Comparison of ENCODE assay signal across 14 cellular contexts in genomic region chr15:58504674-58505234, GRCh38.
DNase-seq lines count a peak whose midpoint lies in the region; ATAC-seq and TF ChIP-seq lines count a peak whose summit lies in the region.
"Had no signal": no experiment of that assay in that cellular context is flagged by ENCODE, and none has a peak within 500 bp of the region (broad histone marks: within the 10 kb centered on the region; RNA-seq: fewer than 3 reads in every experiment).

No MANE protein-coding gene starts in this region.

- H3K4me1 Mint-ChIP-seq in stimulated activated naive CD8-positive, alpha-beta T cell treated with anti-CD3 and anti-CD28 coated beads, Interleukin-15, Interleukin-2, amounts not matched to agents 100 ng/mL and 50 ng/mL, for 24 hours (ENCODE audit: low read depth), result peaks cover 20% of the 10 kb centered on the region
- H3K4me1 Mint-ChIP-seq in stimulated activated naive CD8-positive, alpha-beta T cell treated with anti-CD3 and anti-CD28 coated beads, Interleukin-15, amount 100 ng/mL, for 72 hours, result peaks cover 27% of the 10 kb centered on the region
- H3K4me1 Mint-ChIP-seq in T-helper 17 cell, result peaks cover 21% of the 10 kb centered on the region

- H3K9me3 Mint-ChIP-seq in stimulated activated naive CD8-positive, alpha-beta T cell treated with anti-CD3 and anti-CD28 coated beads, Interleukin-15, Interleukin-2, amounts not matched to agents 100 ng/mL and 50 ng/mL, for 24 hours, result no peaks in the 10 kb centered on the region
- no peaks in the 10 kb centered on the region for H3K9me3 Mint-ChIP-seq in stimulated activated naive CD8-positive, alpha-beta T cell treated with anti-CD3 and anti-CD28 coated beads, Interleukin-15, amount 100 ng/mL, for 72 hours

- H3K4me3 Mint-ChIP-seq in stimulated activated naive CD8-positive, alpha-beta T cell treated with anti-CD3 and anti-CD28 coated beads, Interleukin-15, Interleukin-2, amounts not matched to agents 100 ng/mL and 50 ng/mL, for 24 hours, result no peak overlapping the region
- H3K4me3 Mint-ChIP-seq in stimulated activated naive CD8-positive, alpha-beta T cell treated with anti-CD3 and anti-CD28 coated beads, Interleukin-15, amount 100 ng/mL, for 72 hours, result no peak overlapping the region
- no peak overlapping the region for H3K4me3 Mint-ChIP-seq in T-helper 17 cell

- no peaks in the 10 kb centered on the region for H3K36me3 Mint-ChIP-seq in stimulated activated naive CD8-positive, alpha-beta T cell treated with anti-CD3 and anti-CD28 coated beads, Interleukin-15, Interleukin-2, amounts not matched to agents 100 ng/mL and 50 ng/mL, for 24 hours (ENCODE audit: low read depth)
- peaks cover 3% of the 10 kb centered on the region for H3K36me3 Mint-ChIP-seq in T-helper 17 cell (ENCODE audit: low read depth)

- CTCF ChIA-PET in HEK293T (lab: Yijun Ruan, JAX), result no interaction called here

- no peak for ATAC-seq in stimulated activated naive CD8-positive, alpha-beta T cell treated with anti-CD3 and anti-CD28 coated beads, Interleukin-15, amount 100 ng/mL, for 72 hours
- ATAC-seq in T-helper 17 cell (no peak), HG03457 (IDR thresholded peaks at IDR 0.05; ENCODE audit: unreplicated experiment) (no peak)

- H3K27me3 Mint-ChIP-seq in stimulated activated naive CD8-positive, alpha-beta T cell treated with anti-CD3 and anti-CD28 coated beads, Interleukin-15, Interleukin-2, amounts not matched to agents 100 ng/mL and 50 ng/mL, for 24 hours, result no peaks in the 10 kb centered on the region
- no peaks in the 10 kb centered on the region for H3K27me3 Mint-ChIP-seq in stimulated activated naive CD8-positive, alpha-beta T cell treated with anti-CD3 and anti-CD28 coated beads, Interleukin-15, amount 100 ng/mL, for 72 hours
- peaks cover 2% of the 10 kb centered on the region for H3K27me3 Mint-ChIP-seq in T-helper 17 cell

- H3K27ac Mint-ChIP-seq in stimulated activated naive CD8-positive, alpha-beta T cell treated with anti-CD3 and anti-CD28 coated beads, Interleukin-15, Interleukin-2, amounts not matched to agents 100 ng/mL and 50 ng/mL, for 24 hours, result peak overlapping the region; percentile 47
- H3K27ac Mint-ChIP-seq in stimulated activated naive CD8-positive, alpha-beta T cell treated with anti-CD3 and anti-CD28 coated beads, Interleukin-15, amount 100 ng/mL, for 72 hours, result peak overlapping the region in 1 of 2 donors; percentile 17
- peak overlapping the region; percentile 1 for H3K27ac Mint-ChIP-seq in T-helper 17 cell

- H3K9me3 ChIP-seq in T-helper 17 cell (ENCODE audit: control insufficient read depth, low read length, poor library complexity, severe bottlenecking), result no peaks in the 10 kb centered on the region
- H3K9me3 ChIP-seq: BE2C had no signal

- DNase-seq in stimulated activated naive CD8-positive, alpha-beta T cell treated with anti-CD3 and anti-CD28 coated beads, Interleukin-15, amount 100 ng/mL, for 72 hours, result no peak
- DNase-seq in T-helper 17 cell, result no peak
- peak; percentile 65 for DNase-seq in mesenteric fat pad (ENCODE audit: low spot score)
- no peak for DNase-seq in HEK293T (ENCODE audit: extremely low spot score)
- DNase-seq in GM03348 (ENCODE audit: low spot score), result no peak
- DNase-seq: BE2C, GF-D8, H7, NCI-H1436 treated with DMSO at 0.1 percent for 48 hours, NCI-H2081, NCI-H510A treated with DMSO at 0.1 percent for 48 hours, SJCRH30 had no signal

- POLR2A ChIA-PET in HEK293T (lab: Yijun Ruan, JAX), result no interaction called here

TF ChIP-seq in HEK293T, 16 proteins besides CTCF, POLR2A, EP300 and RAD21:
- TF ChIP-seq FOXM1 (IDR thresholded peaks at IDR 0.05; ENCODE audit: borderline replicate concordance) (no peak), NFRKB (IDR thresholded peaks at IDR 0.05) (no peak), SP1 (IDR thresholded peaks at IDR 0.05) (no peak), ELF4 (IDR thresholded peaks at IDR 0.05) (no peak), LEF1 (IDR thresholded peaks at IDR 0.05; ENCODE audit: borderline replicate concordance) (no peak), ARNT (IDR thresholded peaks at IDR 0.05) (no peak), HDGF (IDR thresholded peaks at IDR 0.05; ENCODE audit: borderline replicate concordance) (no peak), ZNF384 (IDR thresholded peaks at IDR 0.05) (no peak), FOXA1 (IDR thresholded peaks at IDR 0.05) (no peak), SUZ12 (IDR thresholded peaks at IDR 0.05) (no peak), FOXK2 (IDR thresholded peaks at IDR 0.05) (no peak), BHLHE40 (IDR thresholded peaks at IDR 0.05; ENCODE audit: borderline replicate concordance) (no peak), L3MBTL2 (conservative IDR thresholded peaks at IDR 0.05) (no peak), CTBP1 (IDR thresholded peaks at IDR 0.05; ENCODE audit: borderline replicate concordance) (no peak), TARDBP (IDR thresholded peaks at IDR 0.05) (no peak), PKNOX1 (IDR thresholded peaks at IDR 0.05) (no peak)
TF ChIP-seq in HEK293T: peak in this region for 0.
